20 cellular contexts compared by ENCODE assay signal in the genomic region with DNA sequence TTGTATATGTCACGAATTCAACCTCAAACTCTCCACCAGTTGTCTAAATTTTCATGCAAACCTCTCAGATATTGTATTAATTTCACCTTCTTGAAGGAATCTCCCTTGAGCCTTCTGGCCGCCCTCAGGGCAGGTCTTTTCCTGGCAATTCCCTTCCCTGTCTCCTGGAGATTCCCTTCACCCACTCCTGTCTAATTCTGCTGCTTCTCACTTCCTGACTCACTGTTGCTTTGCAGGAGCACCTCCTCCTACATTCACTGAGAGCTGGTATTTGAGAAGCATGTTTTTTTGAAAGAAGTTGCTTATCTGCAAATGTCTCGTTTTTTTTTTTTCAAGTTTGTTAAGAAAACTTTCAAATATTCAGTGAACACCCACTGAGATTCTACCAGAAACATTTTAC.
DNase-seq lines count a peak whose midpoint lies in the region; ATAC-seq and TF ChIP-seq lines count a peak whose summit lies in the region.
"Had no signal": no experiment of that assay in that cellular context is flagged by ENCODE, and none has a peak within 500 bp of the region (broad histone marks: within the 10 kb centered on the region; RNA-seq: fewer than 3 reads in every experiment).

No MANE protein-coding gene starts in this region.

- no peak overlapping the region for H3K18ac ChIP-seq in IMR-90 (ENCODE audit: low read depth, low read length)

- no peak overlapping the region for H4K91ac ChIP-seq in IMR-90 (ENCODE audit: insufficient read depth, low read depth, low read length)

- H4K20me1 ChIP-seq in IMR-90 (ENCODE audit: insufficient read depth, low read length) = no peaks in the 10 kb centered on the region

- TF ChIP-seq RAD21 in IMR-90 (IDR thresholded peaks at IDR 0.05; ENCODE audit: low read length) = no peak

- no peak overlapping the region for H3K56ac ChIP-seq in IMR-90 (ENCODE audit: extremely low read depth, insufficient read depth, low read length)

- H2BK15ac ChIP-seq in IMR-90 (ENCODE audit: low read depth, low read length) = no peak overlapping the region

- H3K27ac Mint-ChIP-seq in chondrocyte (ENCODE audit: unreplicated experiment) = peak overlapping the region; percentile 57
- H3K27ac Mint-ChIP-seq: natural killer cell; stimulated activated naive CD8-positive, alpha-beta T cell treated with anti-CD3 and anti-CD28 coated beads, Interleukin-15, Interleukin-2, amounts not matched to agents 100 ng/mL and 50 ng/mL, for 24 hours; T-helper 2 cell treated with Interferon-gamma antibody and Interleukin-4, amounts not matched to agents 5 μg/mL and 100 μg/mL, for 36 hours had no signal

- H3K4me3 ChIP-seq in IMR-90 (ENCODE audit: insufficient read depth, low read depth, low read length) = no peak overlapping the region
- H3K4me3 ChIP-seq: dorsolateral prefrontal cortex, GM12878, lower lobe of right lung, SJCRH30, uterus had no signal

- H3K4ac ChIP-seq in IMR-90 (ENCODE audit: low read depth, low read length) = no peak overlapping the region

- no peak overlapping the region for H3K27ac ChIP-seq in IMR-90 (ENCODE audit: insufficient read depth, low read length)
- H3K27ac ChIP-seq: dorsolateral prefrontal cortex, lower lobe of right lung, SJCRH30, uterus had no signal

- POLR2A ChIA-PET in IMR-90 (lab: Charles Lee; ENCODE audit: unreplicated experiment) = no interaction called here

- H2BK5ac ChIP-seq in IMR-90 (ENCODE audit: low read depth, low read length, poor library complexity, severe bottlenecking) = no peak overlapping the region

- peaks cover 5% of the 10 kb centered on the region for H3K36me3 Mint-ChIP-seq in chondrocyte (ENCODE audit: low read depth)
- H3K36me3 Mint-ChIP-seq: natural killer cell had no signal

- H3K9me3 Mint-ChIP-seq in chondrocyte (ENCODE audit: low read depth) = peaks cover 10% of the 10 kb centered on the region
- H3K9me3 Mint-ChIP-seq: natural killer cell; stimulated activated naive CD8-positive, alpha-beta T cell treated with anti-CD3 and anti-CD28 coated beads, Interleukin-15, Interleukin-2, amounts not matched to agents 100 ng/mL and 50 ng/mL, for 24 hours; T-helper 2 cell treated with Interferon-gamma antibody and Interleukin-4, amounts not matched to agents 5 μg/mL and 100 μg/mL, for 36 hours had no signal

- no peak overlapping the region for H2AK5ac ChIP-seq in IMR-90 (ENCODE audit: low read depth, low read length)

- WGBS in IMR-90 (ENCODE audit: extremely low coverage in 2 of 2, insufficient read length in 1 of 2), 2 experiments = no CpG with 5 or more reads among the region's 3 CpGs

- no peaks in the 10 kb centered on the region for H3K36me3 ChIP-seq in IMR-90 (ENCODE audit: control insufficient read depth, insufficient read depth, low read length)
- H3K36me3 ChIP-seq: lower lobe of right lung, SJCRH30, uterus had no signal

- TF ChIP-seq POLR2A in IMR-90 (IDR thresholded peaks at IDR 0.05; ENCODE audit: low read depth, low read length) = no peak

- ATAC-seq in IMR-90 (ENCODE audit: low read depth) = peak; percentile 80
- no peak for ATAC-seq in HG02852 (IDR thresholded peaks at IDR 0.05; ENCODE audit: unreplicated experiment)
- no peak for ATAC-seq in HG03196 (IDR thresholded peaks at IDR 0.05; ENCODE audit: unreplicated experiment)
- ATAC-seq: activated CD4-positive, CD25-positive, alpha-beta regulatory T cell treated with anti-CD3 and anti-CD28 coated beads, Interleukin-2, amount 50 U/mL, for 24 hours; GM12878; lower lobe of right lung; natural killer cell had no signal

- no peak overlapping the region for H4K8ac ChIP-seq in IMR-90 (ENCODE audit: low read depth in 2 of 2, low read length in 2 of 2)

- H3K9me1 ChIP-seq in IMR-90 (ENCODE audit: insufficient read depth, low read length) = no peaks in the 10 kb centered on the region

- no peak overlapping the region for H3K14ac ChIP-seq in IMR-90 (replicated peaks; ENCODE audit: low read depth, low read length)

- peaks cover 22% of the 10 kb centered on the region for H3K4me1 Mint-ChIP-seq in chondrocyte (ENCODE audit: low read depth)
- H3K4me1 Mint-ChIP-seq: natural killer cell had no signal

- H2BK120ac ChIP-seq in IMR-90 (ENCODE audit: low read depth, low read length) = no peak overlapping the region

- H3K9ac ChIP-seq in IMR-90 (ENCODE audit: low read depth, low read length) = no peak overlapping the region

- intact Hi-C loops in IMR-90 (cut with micrococcal nuclease) = no loop called here

- peaks cover 4% of the 10 kb centered on the region for H3K27me3 Mint-ChIP-seq in chondrocyte (ENCODE audit: low read depth)

- no peak overlapping the region for H4K5ac ChIP-seq in IMR-90 (ENCODE audit: low read depth, low read length)

- no peak overlapping the region for H2BK20ac ChIP-seq in IMR-90 (ENCODE audit: low read depth, low read length)

- no TSS peak for BruUV-seq in IMR-90 (replicated peaks; lab: Mats Ljungman, UMichigan)

- H3K4me2 ChIP-seq in IMR-90 (ENCODE audit: low read depth, low read length) = peak overlapping the region; percentile 20

- TF ChIP-seq CTCF in IMR-90 (conservative IDR thresholded peaks at IDR 0.05; ENCODE audit: low read depth, low read length) (no peak), chondrocyte (IDR thresholded peaks at IDR 0.05) (no peak)

- no peak overlapping the region for H3K23ac ChIP-seq in IMR-90 (ENCODE audit: low read depth, low read length)

- dilution Hi-C loops in IMR-90 (cut with HindIII; ENCODE audit: low sequenced_read_pairs, unreplicated experiment) = no loop called here

- in situ Hi-C loops in IMR-90 (cut with MboI; ENCODE audit: low sequenced_read_pairs) = no loop called here

- H3K27me3 ChIP-seq in IMR-90 (ENCODE audit: control insufficient read depth, insufficient read depth, low read length) = peaks cover 2% of the 10 kb centered on the region; the same call in 1 of the 2 replicates
- H3K27me3 ChIP-seq: dorsolateral prefrontal cortex, uterus had no signal

- H3K9me3 ChIP-seq in IMR-90 (ENCODE audit: control insufficient read depth, insufficient read depth, low read length) = no peaks in the 10 kb centered on the region
- H3K9me3 ChIP-seq: lower lobe of right lung, SJCRH30, uterus had no signal

- no peak overlapping the region for H3K4me3 Mint-ChIP-seq in chondrocyte (ENCODE audit: unreplicated experiment)
- H3K4me3 Mint-ChIP-seq: natural killer cell; stimulated activated naive CD8-positive, alpha-beta T cell treated with anti-CD3 and anti-CD28 coated beads, Interleukin-15, Interleukin-2, amounts not matched to agents 100 ng/mL and 50 ng/mL, for 24 hours; T-helper 2 cell treated with Interferon-gamma antibody and Interleukin-4, amounts not matched to agents 5 μg/mL and 100 μg/mL, for 36 hours had no signal

- no peaks in the 10 kb centered on the region for H3K79me1 ChIP-seq in IMR-90 (ENCODE audit: low read depth in 1 of 2, low read length in 2 of 2)

- CTCF ChIA-PET in IMR-90 (lab: Yijun Ruan, JAX) = interaction anchor here (1.1 kb wide), 1 partner anchor 50 kb away, joined by 3 read pairs; no protein-coding TSS in a partner anchor

- no peak overlapping the region for H2AK9ac ChIP-seq in IMR-90 (replicated peaks; ENCODE audit: low read depth, low read length, poor library complexity)

- H2AFZ ChIP-seq in IMR-90 (replicated peaks; ENCODE audit: low read length, poor library complexity) = no peak overlapping the region

- H3K4me1 ChIP-seq in IMR-90 (ENCODE audit: control insufficient read depth, insufficient read depth, low read length) = peaks cover 6% of the 10 kb centered on the region
- H3K4me1 ChIP-seq: lower lobe of right lung, uterus had no signal

- DNase-seq in A172 (ENCODE audit: low spot score) (peak; percentile 67), IMR-90 (peak; percentile 80), chondrocyte (ENCODE audit: low spot score) (no peak), kidney glomerular epithelial cell (lab: John Stamatoyannopoulos, UW) (peak; percentile 75), NCI-H1092 (lab: John Stamatoyannopoulos, UW) (no peak), CD1c-positive myeloid dendritic cell (ENCODE audit: extremely low spot score) (no peak)
- DNase-seq: ACHN, activated gamma-delta T cell treated with Interleukin-2 at 50 U/mL for 16 hours, lower lobe of right lung, natural killer cell, NCI-H1694, SJCRH30, uterus had no signal

TF ChIP-seq in IMR-90, 13 proteins besides CTCF, POLR2A, EP300 and RAD21:
- no peak for TF ChIP-seq MAFK (IDR thresholded peaks at IDR 0.05; ENCODE audit: low read depth, low read length)
- no peak for TF ChIP-seq FOS (IDR thresholded peaks at IDR 0.05; ENCODE audit: low read depth, low read length)
- TF ChIP-seq CEBPB (IDR thresholded peaks at IDR 0.05; ENCODE audit: low read depth, low read length) = no peak
- no peak for TF ChIP-seq MXI1 (IDR thresholded peaks at IDR 0.05; ENCODE audit: borderline replicate concordance, low read depth, low read length)
- no peak for TF ChIP-seq SMC3 (IDR thresholded peaks at IDR 0.05; ENCODE audit: low read depth, low read length)
- TF ChIP-seq CHD1 (IDR thresholded peaks at IDR 0.05; ENCODE audit: low read depth, low read length) = no peak
- no peak for TF ChIP-seq RFX5 (IDR thresholded peaks at IDR 0.05; ENCODE audit: low read depth, low read length)
- no peak for TF ChIP-seq NFE2L2 (IDR thresholded peaks at IDR 0.05; ENCODE audit: low read depth, low read length)
- TF ChIP-seq RCOR1 (IDR thresholded peaks at IDR 0.05; ENCODE audit: insufficient replicate concordance, low read length) = no peak
- TF ChIP-seq, protein P1, sequence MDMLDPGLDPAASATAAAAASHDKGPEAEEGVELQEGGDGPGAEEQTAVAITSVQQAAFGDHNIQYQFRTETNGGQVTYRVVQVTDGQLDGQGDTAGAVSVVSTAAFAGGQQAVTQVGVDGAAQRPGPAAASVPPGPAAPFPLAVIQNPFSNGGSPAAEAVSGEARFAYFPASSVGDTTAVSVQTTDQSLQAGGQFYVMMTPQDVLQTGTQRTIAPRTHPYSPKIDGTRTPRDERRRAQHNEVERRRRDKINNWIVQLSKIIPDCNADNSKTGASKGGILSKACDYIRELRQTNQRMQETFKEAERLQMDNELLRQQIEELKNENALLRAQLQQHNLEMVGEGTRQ (IDR thresholded peaks at IDR 0.05; ENCODE audit: low read depth, low read length) = no peak
- no peak for TF ChIP-seq BHLHE40 (IDR thresholded peaks at IDR 0.05; ENCODE audit: low read depth, low read length)
- TF ChIP-seq, protein P2, sequence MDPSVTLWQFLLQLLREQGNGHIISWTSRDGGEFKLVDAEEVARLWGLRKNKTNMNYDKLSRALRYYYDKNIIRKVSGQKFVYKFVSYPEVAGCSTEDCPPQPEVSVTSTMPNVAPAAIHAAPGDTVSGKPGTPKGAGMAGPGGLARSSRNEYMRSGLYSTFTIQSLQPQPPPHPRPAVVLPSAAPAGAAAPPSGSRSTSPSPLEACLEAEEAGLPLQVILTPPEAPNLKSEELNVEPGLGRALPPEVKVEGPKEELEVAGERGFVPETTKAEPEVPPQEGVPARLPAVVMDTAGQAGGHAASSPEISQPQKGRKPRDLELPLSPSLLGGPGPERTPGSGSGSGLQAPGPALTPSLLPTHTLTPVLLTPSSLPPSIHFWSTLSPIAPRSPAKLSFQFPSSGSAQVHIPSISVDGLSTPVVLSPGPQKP (IDR thresholded peaks at IDR 0.05; ENCODE audit: borderline replicate concordance, low read depth, low read length) = no peak
- TF ChIP-seq MAZ (IDR thresholded peaks at IDR 0.05; ENCODE audit: borderline replicate concordance, low read depth, low read length) = no peak

Comparison
In these comparisons a context has a peak if more than half of its experiments do, and no peak if none do; other contexts are left out.
1. DNase-seq: peak in A172 (single experiment), IMR-90 (single experiment) and kidney glomerular epithelial cell (single experiment); none in chondrocyte (single experiment), NCI-H1092 (single experiment) and CD1c-positive myeloid dendritic cell (single experiment).